12 cellular contexts compared by ENCODE assay signal in the genomic region with DNA sequence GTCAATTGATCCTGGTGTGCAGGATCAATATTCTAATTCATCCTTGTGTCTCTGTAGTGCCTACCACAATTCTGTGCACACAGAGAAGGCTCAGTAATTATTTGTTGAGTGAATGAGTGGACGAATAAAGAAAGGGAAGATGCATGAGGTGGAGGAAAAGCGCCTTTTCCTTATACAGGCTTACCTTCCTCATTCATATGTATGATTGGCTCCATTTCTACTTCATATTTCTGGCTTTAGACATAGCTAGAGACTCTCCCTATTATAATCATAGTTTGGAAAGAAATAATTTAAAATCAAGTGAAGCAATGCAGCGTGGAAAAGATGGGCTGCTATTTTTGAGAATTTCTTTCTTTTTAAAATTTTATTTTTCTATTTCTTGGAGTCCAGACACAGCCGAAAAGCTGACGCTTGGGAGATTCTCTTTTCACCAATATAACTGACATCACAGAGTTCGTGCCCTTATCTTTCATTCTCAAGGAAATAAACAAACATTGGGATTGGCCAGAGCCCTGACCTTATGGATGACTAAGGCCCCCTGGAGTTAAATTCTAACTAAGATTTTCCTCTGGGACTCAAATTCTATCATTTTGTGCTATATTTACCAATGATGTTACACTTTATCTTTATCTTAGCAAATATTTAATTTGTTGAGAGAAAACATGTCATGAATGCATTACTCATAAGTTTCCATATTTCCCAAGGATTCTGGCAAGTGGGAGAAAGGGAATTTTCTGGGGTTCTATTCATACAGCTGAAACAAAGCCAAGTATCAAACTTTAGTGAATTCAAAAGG. TPM values are rescaled to one million over a fixed set of nuclear protein-coding genes. Genes with fewer than 3 reads are reported as not detected.
DNase-seq lines count a peak whose midpoint lies in the region; FAIRE-seq and TF ChIP-seq lines count a peak whose summit lies in the region.
"Had no signal": no experiment of that assay in that cellular context is flagged by ENCODE, and none has a peak within 500 bp of the region (broad histone marks: within the 10 kb centered on the region; RNA-seq: fewer than 3 reads in every experiment).

No MANE protein-coding gene starts in this region.

- H3K36me3 ChIP-seq in sigmoid colon, result no peaks in the 10 kb centered on the region
- H3K36me3 ChIP-seq: thyroid gland had no signal

- intact Hi-C loops in posterior cingulate gyrus (cut with DNase I) (no loop called here), sigmoid colon (cut with DNase I) (no loop called here)

- no peaks in the 10 kb centered on the region for H3K27me3 ChIP-seq in sigmoid colon
- H3K27me3 ChIP-seq: thyroid gland had no signal

- no peak for TF ChIP-seq CTCF in sigmoid colon (IDR thresholded peaks at IDR 0.05)

- no peak for FAIRE-seq in HTR-8/SVneo (lab: Jason Lieb, UNC)
- FAIRE-seq in islet of Langerhans (lab: Jason Lieb, UNC), result peak; percentile 53

- DNase-seq in A172 (ENCODE audit: low spot score), result peak; percentile 66
- DNase-seq in HTR-8/SVneo (ENCODE audit: insufficient read length, low spot score), result peak; percentile 32
- peak; percentile 70 for DNase-seq in brain pericyte (ENCODE audit: low read depth, low spot score)
- DNase-seq in activated naive CD4-positive, alpha-beta T cell treated with Interleukin-2 at 50 U/mL for 16 hours, result no peak
- DNase-seq in posterior cingulate gyrus, result no peak
- DNase-seq in SW480 (ENCODE audit: low spot score), result no peak
- DNase-seq in sigmoid colon, result no peak
- DNase-seq: activated T-cell treated with anti-CD3 and anti-CD28 coated beads, Interleukin-2, amount 50 U/mL, for 1 hour; thyroid gland had no signal

- no peaks in the 10 kb centered on the region for H3K4me1 ChIP-seq in sigmoid colon

- 58 to 79% methylated on average over 6 of the region's 6 CpGs for WGBS in sigmoid colon, 2 donors

- TF ChIP-seq POLR2A in sigmoid colon (IDR thresholded peaks at IDR 0.05), result no peak

- no peak overlapping the region for H3K27ac ChIP-seq in sigmoid colon
- H3K27ac ChIP-seq: HL-60, thyroid gland had no signal

- no peaks in the 10 kb centered on the region for H3K9me3 ChIP-seq in sigmoid colon
- H3K9me3 ChIP-seq: thyroid gland had no signal

- H3K4me3 ChIP-seq in sigmoid colon, result no peak overlapping the region
- H3K4me3 ChIP-seq: thyroid gland had no signal

- TF ChIP-seq EP300 in sigmoid colon (IDR thresholded peaks at IDR 0.05), result no peak

RNA-seq across cellular contexts. Expression of a gene that starts 48.1 kb away (rescaled TPM):
- 0.07 TPM in 1 of 2 replicates, not detected in the other for total RNA-seq in A172 (2014; rRNA removed; shearing (Covaris generic))
- total RNA-seq in sigmoid colon, result not detected
- under 1 TPM in 1 of 3 donors, not detected in 2; 0.04 TPM for polyA plus RNA-seq in sigmoid colon
- total RNA-seq: neural crest cell, thyroid gland had no signal

Comparison
In these comparisons a context has a peak if more than half of its experiments do, and no peak if none do; other contexts are left out.
1. DNase-seq: peak in A172 (single experiment), HTR-8/SVneo (single experiment) and brain pericyte (single experiment); none in activated naive CD4-positive, alpha-beta T cell treated with Interleukin-2 at 50 U/mL for 16 hours (single experiment), posterior cingulate gyrus (0 of 10), SW480 (single experiment) and sigmoid colon (single experiment).